22 cellular contexts compared by ENCODE assay signal in the genomic region with DNA sequence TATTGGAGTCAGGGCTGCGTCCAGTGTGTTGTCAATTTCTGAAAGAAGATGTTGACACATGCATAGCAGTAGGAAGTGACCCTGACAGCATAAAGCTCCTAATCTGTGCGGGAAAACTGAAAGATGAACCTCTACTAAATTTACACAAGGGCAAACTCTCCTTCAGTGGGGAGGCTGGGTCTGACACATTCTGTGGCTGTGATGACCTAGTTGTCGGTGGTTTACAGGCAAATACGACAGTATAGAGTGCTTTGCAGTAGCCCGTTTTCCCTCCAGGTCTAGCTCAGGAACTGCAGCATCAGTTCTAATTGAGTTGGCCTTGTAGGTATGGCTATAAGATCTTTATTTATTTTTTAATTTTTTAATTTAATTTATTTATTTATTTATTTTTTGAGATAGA. TPM values are rescaled to one million over a fixed set of nuclear protein-coding genes. Genes with fewer than 3 reads are reported as not detected.
"Had no signal": no experiment of that assay in that cellular context is flagged by ENCODE, and none has a peak within 500 bp of the region (broad histone marks: within the 10 kb centered on the region; RNA-seq: fewer than 3 reads in every experiment).

No MANE protein-coding gene starts in this region.

- DNase-seq: activated B cell treated with CpG ODN at 0.5 μM for 24 hours; activated CD4-positive, alpha-beta memory T cell treated with anti-CD3 and anti-CD28 coated beads for 36 hours; activated CD4-positive, alpha-beta T cell treated with anti-CD3 and anti-CD28 coated beads for 1 hour; activated CD4-positive, alpha-beta T cell treated with anti-CD3 and anti-CD28 coated beads, Interleukin-2, amount 10 ng/mL, durations not matched to agents 24 days and 14 days; activated CD8-positive, alpha-beta memory T cell treated with anti-CD3 and anti-CD28 coated beads for 24 hours; activated effector memory CD4-positive, alpha-beta T cell treated with anti-CD3 and anti-CD28 coated beads, Interleukin-2, amount 50 U/mL, for 16 hours; activated naive CD4-positive, alpha-beta T cell treated with Interleukin-2 at 50 U/mL for 16 hours; activated naive CD8-positive, alpha-beta T cell treated with anti-CD3 and anti-CD28 coated beads for 36 hours; activated T-cell treated with anti-CD3 and anti-CD28 coated beads, Interleukin-2, amount 50 U/mL, for 4 hours; cerebellar nuclear complex; Karpas-422; NCI-H1105; NCI-H1436; NCI-H1694 treated with DMSO at 0.1 percent for 48 hours; NCI-H2029 treated with DMSO at 0.1 percent for 48 hours; NCI-H510A treated with DMSO at 0.1 percent for 48 hours; NCI-H69; OCI-M1; SIG-M5; T-helper 17 cell; T-helper 9 cell had no signal

- ATAC-seq: activated T-cell treated with anti-CD3 and anti-CD28 coated beads, Interleukin-2, amount 50 U/mL, for 4 hours; K562; T-helper 17 cell had no signal

- H3K9me3 Mint-ChIP-seq: activated B cell treated with CpG ODN at 0.5 μM for 24 hours; activated CD4-positive, alpha-beta memory T cell treated with anti-CD3 and anti-CD28 coated beads for 36 hours; activated CD4-positive, alpha-beta T cell treated with anti-CD3 and anti-CD28 coated beads, Interleukin-2, amount 10 ng/mL, durations not matched to agents 24 days and 14 days; activated naive CD8-positive, alpha-beta T cell treated with anti-CD3 and anti-CD28 coated beads for 36 hours; activated T-cell treated with anti-CD3 and anti-CD28 coated beads, Interleukin-2, amount 50 U/mL, for 4 hours had no signal

- H3K27ac Mint-ChIP-seq: activated B cell treated with CpG ODN at 0.5 μM for 24 hours; activated CD4-positive, alpha-beta memory T cell treated with anti-CD3 and anti-CD28 coated beads for 36 hours; activated CD4-positive, alpha-beta T cell treated with anti-CD3 and anti-CD28 coated beads, Interleukin-2, amount 10 ng/mL, durations not matched to agents 24 days and 14 days; activated naive CD8-positive, alpha-beta T cell treated with anti-CD3 and anti-CD28 coated beads for 36 hours; T-helper 17 cell had no signal

- H3K36me3 Mint-ChIP-seq: activated CD4-positive, alpha-beta memory T cell treated with anti-CD3 and anti-CD28 coated beads for 36 hours; activated naive CD8-positive, alpha-beta T cell treated with anti-CD3 and anti-CD28 coated beads for 36 hours had no signal

- H3K4me3 Mint-ChIP-seq: activated B cell treated with CpG ODN at 0.5 μM for 24 hours; activated CD4-positive, alpha-beta memory T cell treated with anti-CD3 and anti-CD28 coated beads for 36 hours; activated CD4-positive, alpha-beta T cell treated with anti-CD3 and anti-CD28 coated beads, Interleukin-2, amount 10 ng/mL, durations not matched to agents 24 days and 14 days; activated naive CD8-positive, alpha-beta T cell treated with anti-CD3 and anti-CD28 coated beads for 36 hours; activated T-cell treated with anti-CD3 and anti-CD28 coated beads, Interleukin-2, amount 50 U/mL, for 4 hours; T-helper 17 cell had no signal

- H3K4me1 Mint-ChIP-seq: activated CD4-positive, alpha-beta T cell treated with anti-CD3 and anti-CD28 coated beads, Interleukin-2, amount 10 ng/mL, durations not matched to agents 24 days and 14 days; T-helper 17 cell had no signal

RNA-seq across cellular contexts. Expression of a gene that starts 19.0 kb away (rescaled TPM):
- polyA plus RNA-seq: K562 had no signal

RNA-seq across cellular contexts. Expression of a gene that starts 25.9 kb away (rescaled TPM):
- polyA plus RNA-seq: K562 had no signal
